ENCODE assay signal across 1 cellular context in the genomic region with DNA sequence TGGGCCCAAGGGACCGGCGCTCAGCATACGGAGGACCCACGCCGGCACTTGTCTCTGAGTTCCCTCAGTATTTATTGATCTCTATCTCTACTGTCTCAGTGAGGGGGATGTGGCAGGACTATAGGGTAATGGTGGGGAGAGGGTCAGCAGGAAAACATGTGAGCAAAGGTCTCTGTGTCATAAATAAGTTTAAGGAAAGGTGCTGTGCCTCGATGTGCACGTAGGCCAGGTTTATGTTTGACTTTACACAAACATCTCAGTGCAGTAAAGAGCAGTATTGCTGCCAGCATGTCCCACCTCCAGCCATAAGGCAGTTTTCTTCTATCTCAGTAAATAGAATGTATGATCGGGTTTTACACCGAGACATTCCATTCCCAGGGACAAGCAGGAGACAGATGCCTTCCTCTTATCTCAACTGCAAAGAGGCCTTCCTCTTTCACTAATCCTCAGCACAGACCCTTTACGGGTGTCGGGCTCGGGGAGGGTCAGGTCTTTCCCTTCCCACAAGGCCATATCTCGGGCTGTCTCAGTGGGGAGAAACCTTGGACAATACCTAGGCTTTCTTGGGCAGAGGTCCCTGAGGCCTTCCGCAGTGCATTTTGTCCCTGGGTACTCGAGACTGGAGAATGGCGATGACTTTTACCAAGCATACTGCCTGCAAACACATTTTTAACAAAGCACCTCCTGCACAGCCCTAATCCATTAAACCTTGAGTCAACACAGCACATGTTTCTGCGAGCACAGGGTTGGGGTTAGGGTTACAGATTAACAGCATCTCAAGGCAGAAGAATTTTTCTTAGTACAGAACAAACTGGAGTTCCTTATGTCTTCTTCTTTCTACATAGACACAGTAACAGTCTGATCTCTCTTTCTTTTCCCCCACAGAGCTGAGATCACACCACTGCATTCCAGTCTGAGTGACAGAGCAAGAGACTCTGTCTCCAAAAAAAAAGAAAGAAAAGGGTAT.
TF ChIP-seq lines count a peak whose summit lies in the region.

No MANE protein-coding gene starts in this region.

TF ChIP-seq in A549, 52 proteins besides CTCF, POLR2A, EP300 and RAD21:
- TF ChIP-seq JUN (IDR thresholded peaks at IDR 0.05) (peak in 1 of 2 experiments; percentile 60; a peak in 1 of 5 replicates), CEBPB (IDR thresholded peaks at IDR 0.05) (peak in 1 of 2 experiments; percentile 38; a peak in 1 of 4 replicates), GATA3 (IDR thresholded peaks at IDR 0.05; ENCODE audit: borderline replicate concordance) (peak; percentile 40; the same call in 1 of the 2 replicates), MAX (IDR thresholded peaks at IDR 0.05) (peak; percentile 72)
